Comparison of ENCODE assay signal across 13 cellular contexts in the genomic region with DNA sequence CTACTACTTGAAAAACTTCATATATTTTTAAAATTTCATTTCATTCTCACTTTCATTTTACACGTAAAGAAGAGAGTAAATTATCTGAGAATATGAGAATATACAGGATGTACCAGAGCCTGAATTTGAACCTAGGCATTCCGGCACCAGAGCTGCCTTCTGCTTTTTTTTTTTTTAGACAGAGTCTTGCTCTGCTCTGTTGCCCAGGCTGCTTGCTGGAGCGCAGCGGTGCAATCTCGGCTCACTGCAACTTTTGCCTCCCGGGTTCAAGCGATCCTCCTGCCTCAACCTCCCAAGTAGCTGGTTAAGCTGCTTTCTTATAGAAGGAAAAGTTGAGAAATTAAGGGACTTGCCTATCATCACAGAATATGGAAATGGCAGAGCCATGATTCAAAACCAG.
DNase-seq lines count a peak whose midpoint lies in the region; ATAC-seq, FAIRE-seq and TF ChIP-seq lines count a peak whose summit lies in the region.
"Had no signal": no experiment of that assay in that cellular context is flagged by ENCODE, and none has a peak within 500 bp of the region (broad histone marks: within the 10 kb centered on the region; RNA-seq: fewer than 3 reads in every experiment).

No MANE protein-coding gene starts in this region.

- peak overlapping the region in 6 of 10 experiments; percentile 0 to 35 (median 10); a peak in 10 of 20 replicates for H3K4me3 ChIP-seq in BLaER1 treated with 17β-estradiol and CSF1 and Interleukin-3, amounts not matched to agents 10 nM and 100 nM
- H3K4me3 ChIP-seq in heart right ventricle (no peak overlapping the region), kidney (ENCODE audit: low read length in 2 of 2) (no peak overlapping the region)

- peak overlapping the region in 9 of 11 experiments; percentile 0 to 70 (median 39); a peak in 10 of 22 replicates for H3K9ac ChIP-seq in BLaER1 treated with 17β-estradiol and CSF1 and Interleukin-3, amounts not matched to agents 10 nM and 100 nM
- no peak overlapping the region for H3K9ac ChIP-seq in kidney (ENCODE audit: low read length in 2 of 2)

- intact Hi-C loops in heart right ventricle (cut with DNase I) (loop anchor here in 1 of 10 donors (10.0 kb wide), 1 partner anchor 385 kb away; no protein-coding TSS in a partner anchor), kidney (cut with DNase I) (no loop called here)

- peaks cover 37 to 85% (median 67%) of the 10 kb centered on the region in 10 experiments for H3K4me1 ChIP-seq in BLaER1 treated with 17β-estradiol and CSF1 and Interleukin-3, amounts not matched to agents 10 nM and 100 nM
- no peaks in the 10 kb centered on the region for H3K4me1 ChIP-seq in heart right ventricle
- no peaks in the 10 kb centered on the region for H3K4me1 ChIP-seq in kidney (ENCODE audit: control insufficient read depth in 1 of 2, insufficient read depth in 1 of 2, low read depth in 1 of 2, low read length in 2 of 2)

- WGBS in heart right ventricle, 2 donors = 96% methylated on average over 7 of the region's 7 CpGs

- peaks cover 0 to 8% (median 0%) of the 10 kb centered on the region in 11 experiments; a peak in 3 of 22 replicates for H3K36me3 ChIP-seq in BLaER1 treated with 17β-estradiol and CSF1 and Interleukin-3, amounts not matched to agents 10 nM and 100 nM
- H3K36me3 ChIP-seq in heart right ventricle (no peaks in the 10 kb centered on the region), kidney (ENCODE audit: control insufficient read depth in 1 of 2, insufficient read depth in 2 of 2, low read length in 2 of 2) (no peaks in the 10 kb centered on the region)

- no peak for FAIRE-seq in kidney (lab: Jason Lieb, UNC)
- FAIRE-seq: colon had no signal

- no peaks in the 10 kb centered on the region for H4K20me1 ChIP-seq in BLaER1 treated with 17β-estradiol and CSF1 and Interleukin-3, amounts not matched to agents 10 nM and 100 nM

- peak overlapping the region in 8 of 11 experiments; percentile 44 to 72 (median 62); a peak in 15 of 22 replicates for H3K27ac ChIP-seq in BLaER1 treated with 17β-estradiol and CSF1 and Interleukin-3, amounts not matched to agents 10 nM and 100 nM
- no peak overlapping the region for H3K27ac ChIP-seq in heart right ventricle
- no peak overlapping the region for H3K27ac ChIP-seq in kidney (ENCODE audit: low read depth in 2 of 2, low read length in 2 of 2)

- DNase-seq in heart right ventricle = no peak
- no peak for DNase-seq in NCI-H524 treated with DMSO at 0.1 percent for 48 hours (lab: John Stamatoyannopoulos, UW)
- DNase-seq in GM20000 (ENCODE audit: low spot score) = no peak
- no peak for DNase-seq in kidney
- DNase-seq: activated CD4-positive, alpha-beta T cell treated with anti-CD3 and anti-CD28 coated beads, Interleukin-2, amount 50 U/mL, for 48 hours; anterior cingulate cortex; CD4-positive, alpha-beta memory T cell; RPMI8226 had no signal

- 0 out of 22 replicates have a peak, but pooled peaks cover 0 to 8% (median 0%) of the 10 kb centered on the region in 11 experiments for H3K27me3 ChIP-seq in BLaER1 treated with 17β-estradiol and CSF1 and Interleukin-3, amounts not matched to agents 10 nM and 100 nM
- no peaks in the 10 kb centered on the region for H3K27me3 ChIP-seq in heart right ventricle

- TF ChIP-seq CTCF in heart right ventricle (IDR thresholded peaks at IDR 0.05) = no peak
- no peak for TF ChIP-seq CTCF in GM20000 (IDR thresholded peaks at IDR 0.05; ENCODE audit: extremely low read depth, missing control alignments)
- no peak for TF ChIP-seq CTCF in kidney (IDR thresholded peaks at IDR 0.05; ENCODE audit: borderline replicate concordance, extremely low read depth, insufficient read depth)

- peak overlapping the region; percentile 74 to 87 (median 81) for H3K4me2 ChIP-seq in BLaER1 treated with 17β-estradiol and CSF1 and Interleukin-3, amounts not matched to agents 10 nM and 100 nM

- ATAC-seq in GM19438 (IDR thresholded peaks at IDR 0.05; ENCODE audit: low read depth, unreplicated experiment) (peak; percentile 52), HG02870 (IDR thresholded peaks at IDR 0.05; ENCODE audit: unreplicated experiment) (peak; percentile 38), HG03571 (IDR thresholded peaks at IDR 0.05; ENCODE audit: unreplicated experiment) (peak; percentile 67), heart right ventricle (no peak)

- peaks cover 5 to 54% (median 40%) of the 10 kb centered on the region in 11 experiments; a peak in 20 of 22 replicates for H3K9me3 ChIP-seq in BLaER1 treated with 17β-estradiol and CSF1 and Interleukin-3, amounts not matched to agents 10 nM and 100 nM (replicated peaks in 1 of 11)
- peaks cover 0 to 16% (median 0%) of the 10 kb centered on the region in 11 donors for H3K9me3 ChIP-seq in heart right ventricle
- no peaks in the 10 kb centered on the region for H3K9me3 ChIP-seq in kidney (ENCODE audit: control insufficient read depth in 1 of 2, low read length in 2 of 2)

Comparison
In these comparisons a context has a peak if more than half of its experiments do, and no peak if none do; other contexts are left out.
1. H3K27ac ChIP-seq: peak in BLaER1 treated with 17β-estradiol and CSF1 and Interleukin-3, amounts not matched to agents 10 nM and 100 nM (8 of 11); none in heart right ventricle (0 of 10) and kidney (0 of 2).
2. H3K4me3 ChIP-seq: peak in BLaER1 treated with 17β-estradiol and CSF1 and Interleukin-3, amounts not matched to agents 10 nM and 100 nM (6 of 10); none in heart right ventricle (0 of 10) and kidney (0 of 2).
3. H3K9ac ChIP-seq: peak in BLaER1 treated with 17β-estradiol and CSF1 and Interleukin-3, amounts not matched to agents 10 nM and 100 nM (9 of 11); none in kidney (0 of 2).
4. ATAC-seq: peak in GM19438 (single experiment), HG02870 (single experiment) and HG03571 (single experiment); none in heart right ventricle (0 of 8).